ENCODE assay signal across 4 cellular contexts in genomic region chr14:19481421-19481820, GRCh38. TPM values are rescaled to one million over a fixed set of nuclear protein-coding genes. Genes with fewer than 3 reads are reported as not detected.
"Had no signal": no experiment of that assay in that cellular context is flagged by ENCODE, and none has a peak within 500 bp of the region (broad histone marks: within the 10 kb centered on the region; RNA-seq: fewer than 3 reads in every experiment).

No MANE protein-coding gene starts in this region.

RNA-seq across cellular contexts. Expression of gene POTEG, which starts 47.3 kb away (rescaled TPM):
- total RNA-seq: LHCN-M2, M059J, MCF 10A, NCI-H460 had no signal
